Comparison of ENCODE assay signal across 22 cellular contexts in the genomic region with DNA sequence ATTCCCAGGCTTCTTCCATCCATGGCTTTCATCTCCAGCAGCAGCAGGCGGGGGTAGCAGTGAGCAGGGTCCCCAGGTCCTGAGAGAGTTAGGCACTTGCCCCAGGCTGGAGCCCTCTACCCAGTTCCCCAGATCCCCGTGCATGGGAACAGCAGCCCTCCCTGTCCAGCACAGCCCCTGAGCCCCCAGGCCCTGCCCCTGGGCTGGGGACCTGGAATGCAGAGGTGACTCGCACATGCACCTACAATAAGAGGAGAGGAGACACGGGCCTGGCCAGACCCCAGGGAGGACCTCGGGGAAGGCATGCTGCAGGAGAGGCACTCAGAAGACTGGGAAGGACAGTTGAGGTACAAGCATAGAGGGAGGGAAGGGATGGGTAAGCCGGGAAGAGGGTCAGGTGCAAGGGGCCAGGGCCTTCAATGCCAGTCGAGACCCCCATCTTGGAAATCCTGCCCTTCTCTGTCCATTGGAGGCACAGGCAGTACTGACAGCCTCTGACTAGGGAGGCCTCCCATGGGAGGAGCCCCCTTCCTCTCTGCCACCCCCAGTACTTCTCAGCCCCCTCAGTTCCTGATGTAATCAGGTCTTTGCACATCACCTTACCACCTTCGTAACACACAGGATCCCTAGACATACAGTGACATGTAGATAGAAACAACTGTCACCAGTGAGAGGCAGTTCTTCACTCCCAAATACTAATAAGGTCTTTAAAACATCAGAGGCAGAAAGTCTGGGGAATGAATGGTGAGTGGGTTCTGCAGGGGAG.
"Had no signal": no experiment of that assay in that cellular context is flagged by ENCODE, and none has a peak within 500 bp of the region (broad histone marks: within the 10 kb centered on the region; RNA-seq: fewer than 3 reads in every experiment).

No MANE protein-coding gene starts in this region.

- H3K4me3 Mint-ChIP-seq: neural crest cell; stimulated activated effector memory CD8-positive, alpha-beta T cell treated with anti-CD3 and anti-CD28 coated beads, Interleukin-12 subunit alpha, Interleukin-12 subunit beta, amount 100 ng/mL, for 72 hours had no signal

- H3K27ac ChIP-seq: coronary artery, heart left ventricle, pancreas, right lobe of liver, suprapubic skin, thyroid gland, upper lobe of left lung, uterus had no signal

- H3K36me3 ChIP-seq: pancreas, uterus had no signal

- H3K9me3 Mint-ChIP-seq: neural crest cell; stimulated activated effector memory CD8-positive, alpha-beta T cell treated with anti-CD3 and anti-CD28 coated beads, Interleukin-12 subunit alpha, Interleukin-12 subunit beta, amount 100 ng/mL, for 72 hours had no signal

- H3K4me1 ChIP-seq: pancreas, right lobe of liver, thyroid gland, uterus had no signal

- H3K27me3 ChIP-seq: heart left ventricle, pancreas, right lobe of liver, suprapubic skin, thyroid gland, upper lobe of left lung, uterus had no signal

- DNase-seq: effector CD4-positive, alpha-beta T cell; foreskin melanocyte; hippocampal formation; kidney glomerular epithelial cell; mammary epithelial cell; naive thymus-derived CD8-positive, alpha-beta T cell; occipital lobe; pancreas; retina; stimulated activated CD4-positive, alpha-beta T cell treated with anti-CD3 and anti-CD28 coated beads, Interleukin-4, amount 100 ng/mL, for 1 hour; stimulated activated CD8-positive, alpha-beta memory T cell treated with anti-CD3 and anti-CD28 coated beads, Interleukin-4, amount 100 ng/mL, for 48 hours; stimulated activated naive CD8-positive, alpha-beta T cell treated with anti-CD3 and anti-CD28 coated beads, Interleukin-15, Interleukin-2, amounts not matched to agents 100 U/mL and 50 U/mL, for 24 hours; thyroid gland; uterus had no signal

- H3K27ac Mint-ChIP-seq: progenitor cell of endocrine pancreas; stimulated activated effector memory CD8-positive, alpha-beta T cell treated with anti-CD3 and anti-CD28 coated beads, Interleukin-12 subunit alpha, Interleukin-12 subunit beta, amount 100 ng/mL, for 72 hours had no signal

- H3K9me3 ChIP-seq: heart left ventricle, pancreas, right lobe of liver, suprapubic skin, thyroid gland, upper lobe of left lung, uterus had no signal

- H3K27me3 Mint-ChIP-seq: naive thymus-derived CD8-positive, alpha-beta T cell; progenitor cell of endocrine pancreas had no signal

- ATAC-seq: heart left ventricle; naive thymus-derived CD8-positive, alpha-beta T cell; pancreas; right lobe of liver; stimulated activated effector memory CD8-positive, alpha-beta T cell treated with anti-CD3 and anti-CD28 coated beads, Interleukin-12 subunit alpha, Interleukin-12 subunit beta, amount 100 ng/mL, for 72 hours; stimulated activated naive CD8-positive, alpha-beta T cell treated with anti-CD3 and anti-CD28 coated beads, Interleukin-15, Interleukin-2, amounts not matched to agents 100 U/mL and 50 U/mL, for 24 hours had no signal

- H3K36me3 Mint-ChIP-seq: stimulated activated effector memory CD8-positive, alpha-beta T cell treated with anti-CD3 and anti-CD28 coated beads, Interleukin-12 subunit alpha, Interleukin-12 subunit beta, amount 100 ng/mL, for 72 hours had no signal

- H3K4me3 ChIP-seq: coronary artery, heart left ventricle, pancreas, right lobe of liver, suprapubic skin, thyroid gland, upper lobe of left lung, uterus had no signal
